In genomic region chr4:74447636-74448233, GRCh38 we compare ENCODE assay signal across 24 cellular contexts. TPM values are rescaled to one million over a fixed set of nuclear protein-coding genes. Genes with fewer than 3 reads are reported as not detected.
A peak's percentile ranks its signal among the peaks of the same experiment; 100 is the strongest.
DNase-seq lines count a peak whose midpoint lies in the region; ATAC-seq, FAIRE-seq and TF ChIP-seq lines count a peak whose summit lies in the region.
"Had no signal": no experiment of that assay in that cellular context is flagged by ENCODE, and none has a peak within 500 bp of the region (broad histone marks: within the 10 kb centered on the region; RNA-seq: fewer than 3 reads in every experiment).

No MANE protein-coding gene starts in this region.

- TF ChIP-seq RAD21 in K562 (CRISPR knock-in tag; conservative IDR thresholded peaks at IDR 0.05 in 1 of 2, IDR thresholded peaks at IDR 0.05 in 1 of 2): no peak

- POLR2A ChIA-PET in K562 (lab: Yijun Ruan, JAX): no interaction called here

- no peak for TF ChIP-seq POLR2A in K562 (conservative IDR thresholded peaks at IDR 0.05)

- H2AFZ ChIP-seq in K562 (ENCODE audit: low read depth, low read length) (peak overlapping the region; percentile 44), osteoblast (ENCODE audit: low read length) (no peak overlapping the region)

- H3K9ac ChIP-seq in K562 (ENCODE audit: insufficient read depth in 1 of 2, low read depth in 2 of 2, low read length in 2 of 2): peak overlapping the region in 1 of 2 experiments; percentile 28; a peak in 2 of 4 replicates
- H3K9ac ChIP-seq: BLaER1 treated with 17β-estradiol and CSF1 and Interleukin-3, amounts not matched to agents 10 nM and 100 nM had no signal

- H3K9me3 ChIP-seq in K562 (replicated peaks; ENCODE audit: control insufficient read depth, insufficient read depth, low read depth, low read length): no peaks in the 10 kb centered on the region
- H3K9me3 ChIP-seq in esophagus (ENCODE audit: control insufficient read depth in 2 of 2, insufficient read depth in 1 of 2, low read depth in 1 of 2, low read length in 1 of 2): no peaks in the 10 kb centered on the region
- H3K9me3 ChIP-seq in osteoblast (ENCODE audit: low read depth, low read length): no peaks in the 10 kb centered on the region
- H3K9me3 ChIP-seq in right cardiac atrium (ENCODE audit: control insufficient read depth, low read length): no peaks in the 10 kb centered on the region

- H3K27me3 ChIP-seq in K562 (ENCODE audit: control insufficient read depth in 2 of 2, insufficient read depth in 2 of 2, low read length in 2 of 2) (no peaks in the 10 kb centered on the region), esophagus (ENCODE audit: control insufficient read depth in 1 of 2, insufficient read depth in 2 of 2, low read length in 2 of 2) (no peaks in the 10 kb centered on the region), osteoblast (ENCODE audit: insufficient read depth, low read length) (no peaks in the 10 kb centered on the region), right cardiac atrium (ENCODE audit: control insufficient read depth, insufficient read depth) (no peaks in the 10 kb centered on the region)

- no peaks in the 10 kb centered on the region for H4K20me1 ChIP-seq in K562 (replicated peaks; ENCODE audit: control insufficient read depth, insufficient read depth, low read length)
- no peaks in the 10 kb centered on the region for H4K20me1 ChIP-seq in osteoblast (ENCODE audit: insufficient read depth, low read length)
- H4K20me1 ChIP-seq: BLaER1 treated with 17β-estradiol and CSF1 and Interleukin-3, amounts not matched to agents 10 nM and 100 nM had no signal

- 52% methylated on average over 5 of the region's 5 CpGs for WGBS in K562 (ENCODE audit: insufficient coverage, low coverage, missing lambda C conversion rate)
- WGBS in esophagus, 2 donors: 86 to 87% methylated on average over 5 of the region's 5 CpGs
- WGBS in right cardiac atrium: 87% methylated on average over 5 of the region's 5 CpGs

- DNase-seq in Caki2 (ENCODE audit: low read depth) (peak; percentile 26), K562 (ENCODE audit: extremely low read depth in 1 of 4, low spot score in 3 of 4) (no peak), osteoblast (ENCODE audit: insufficient read length, low spot score, missing footprints) (peak; percentile 51), NCI-H1436 (lab: John Stamatoyannopoulos, UW) (no peak), right cardiac atrium (no peak), kidney glomerular epithelial cell (lab: John Stamatoyannopoulos, UW) (no peak)
- DNase-seq: activated CD4-positive, alpha-beta T cell treated with anti-CD3 and anti-CD28 coated beads for 4 hours; activated effector memory CD4-positive, alpha-beta T cell treated with Interleukin-2 at 50 U/mL for 16 hours; activated T-cell treated with anti-CD3 and anti-CD28 coated beads for 4 hours; aorta; DND-41; dorsolateral prefrontal cortex; foreskin melanocyte; NCI-H1092; NCI-H187 treated with DMSO at 0.1 percent for 48 hours; NCI-H524; SHP77; stimulated activated CD8-positive, alpha-beta memory T cell treated with anti-CD3 and anti-CD28 coated beads, Interleukin-4, amount 100 ng/mL, for 48 hours; stimulated activated naive CD8-positive, alpha-beta T cell treated with anti-CD3 and anti-CD28 coated beads, Interleukin-15, amount 100 ng/mL, for 72 hours had no signal

- ATAC-seq in K562 (no peak; the same call in 2 of the 3 replicates), right cardiac atrium (no peak), HG03432 (IDR thresholded peaks at IDR 0.05; ENCODE audit: unreplicated experiment) (no peak)
- ATAC-seq: left lobe of liver; stimulated activated naive CD8-positive, alpha-beta T cell treated with anti-CD3 and anti-CD28 coated beads, Interleukin-15, amount 100 ng/mL, for 72 hours had no signal

- intact Hi-C loops in K562 (cut with micrococcal nuclease): loop anchor here (5.0 kb wide), 1 partner anchor 120 kb away; no protein-coding TSS in a partner anchor
- intact Hi-C loops in right cardiac atrium (cut with DNase I): no loop called here

- H3K4me1 ChIP-seq in K562 (replicated peaks in 1 of 2; ENCODE audit: control insufficient read depth in 2 of 2, insufficient read depth in 2 of 2, low read length in 2 of 2) (peaks cover 7 to 49% of the 10 kb centered on the region in 2 experiments; a peak in 3 of 5 replicates), esophagus (ENCODE audit: control insufficient read depth in 2 of 2, insufficient read depth in 2 of 2, low read length in 1 of 2) (peaks cover 0 to 2% of the 10 kb centered on the region in 2 donors), osteoblast (ENCODE audit: insufficient read depth, low read length) (peaks cover 28% of the 10 kb centered on the region), right cardiac atrium (ENCODE audit: control insufficient read depth, insufficient read depth, low read length) (no peaks in the 10 kb centered on the region)

- in situ Hi-C loops in Caki2 (cut with HindIII; ENCODE audit: low pct_unique_long_range_greater_than_20kb, low sequenced_read_pairs) (no loop called here), K562 (cut with MboI) (no loop called here)

- no peak for TF ChIP-seq EP300 in K562 (IDR thresholded peaks at IDR 0.05; ENCODE audit: low read length)

- H3K36me3 ChIP-seq in K562 (ENCODE audit: control insufficient read depth, insufficient read depth, low read length) (peaks cover 6% of the 10 kb centered on the region; the same call in 1 of the 3 replicates), esophagus (ENCODE audit: control insufficient read depth in 2 of 2, insufficient read depth in 2 of 2, low read length in 1 of 2) (no peaks in the 10 kb centered on the region), osteoblast (ENCODE audit: insufficient read depth, low read length) (no peaks in the 10 kb centered on the region)
- H3K36me3 ChIP-seq: BLaER1 treated with 17β-estradiol and CSF1 and Interleukin-3, amounts not matched to agents 10 nM and 100 nM had no signal

- H3K79me2 ChIP-seq in K562 (ENCODE audit: control insufficient read depth, insufficient read depth, low read length) (peaks cover 19% of the 10 kb centered on the region; the same call in 2 of the 3 replicates), osteoblast (ENCODE audit: insufficient read depth, low read length) (no peaks in the 10 kb centered on the region)

- H3K4me2 ChIP-seq in K562 (ENCODE audit: insufficient read depth, low read length): peak overlapping the region; percentile 72
- no peak overlapping the region for H3K4me2 ChIP-seq in osteoblast (ENCODE audit: insufficient read depth, low read length)
- H3K4me2 ChIP-seq: BLaER1 treated with 17β-estradiol and CSF1 and Interleukin-3, amounts not matched to agents 10 nM and 100 nM had no signal

- H3K4me3 ChIP-seq in K562 (peak overlapping the region; percentile 11; the same call in 1 of the 2 replicates), esophagus (ENCODE audit: low read depth in 1 of 2, low read length in 2 of 2) (peak overlapping the region; percentile 27 to 44), osteoblast (ENCODE audit: insufficient read depth, low read length) (no peak overlapping the region), right cardiac atrium (ENCODE audit: low read length) (no peak overlapping the region)
- H3K4me3 ChIP-seq: BLaER1 treated with 17β-estradiol and CSF1 and Interleukin-3, amounts not matched to agents 10 nM and 100 nM; dorsolateral prefrontal cortex had no signal

- peak overlapping the region; percentile 44; the same call in 2 of the 3 replicates for H3K27ac ChIP-seq in K562 (ENCODE audit: extremely low read depth, low read depth, low read length)
- no peak overlapping the region for H3K27ac ChIP-seq in esophagus (ENCODE audit: low read depth in 2 of 2, low read length in 1 of 2)
- no peak overlapping the region for H3K27ac ChIP-seq in osteoblast (ENCODE audit: low read depth, low read length)
- no peak overlapping the region for H3K27ac ChIP-seq in right cardiac atrium (ENCODE audit: low read length)
- H3K27ac ChIP-seq: BLaER1 treated with 17β-estradiol and CSF1 and Interleukin-3, amounts not matched to agents 10 nM and 100 nM; dorsolateral prefrontal cortex; HL-60 had no signal

- BruUV-seq in K562 (replicated peaks; lab: Mats Ljungman, UMichigan): no TSS peak

- FAIRE-seq in K562 (lab: Jason Lieb, UNC): peak; percentile 57

- TF ChIP-seq CTCF in K562 (IDR thresholded peaks at IDR 0.05 in 2 of 3, conservative IDR thresholded peaks at IDR 0.05 in 1 of 3; ENCODE audit: insufficient read depth in 2 of 3, low read depth in 1 of 3, low read length in 3 of 3) (no peak), osteoblast (IDR thresholded peaks at IDR 0.05; ENCODE audit: extremely low read depth, low read depth, low read length) (no peak)

- H3K9me1 ChIP-seq in K562 (ENCODE audit: control insufficient read depth, insufficient read depth, low read length): no peaks in the 10 kb centered on the region

- CTCF ChIA-PET in K562 (lab: Yijun Ruan, JAX; ENCODE audit: low intra/inter-chr PET ratio): no interaction called here

TF ChIP-seq in K562, 482 proteins besides CTCF, POLR2A, EP300 and RAD21 (continues in another document):
- TF ChIP-seq ZC3H4 (CRISPR knock-in tag; IDR thresholded peaks at IDR 0.05; ENCODE audit: borderline replicate concordance) (no peak), NR3C1 (CRISPR knock-in tag; IDR thresholded peaks at IDR 0.05) (no peak), THRAP3 (IDR thresholded peaks at IDR 0.05; ENCODE audit: borderline replicate concordance) (no peak), ZBED1 (IDR thresholded peaks at IDR 0.05) (no peak)

RNA-seq across cellular contexts. Expression of gene AREG, which starts 2.8 kb away (rescaled TPM):
- total RNA-seq in Caki2 (2014; rRNA removed; shearing (Covaris generic); ENCODE audit: low replicate concordance): 20.6 and 30.6 TPM in 2 replicates
- 10.7 and 18.3 TPM in 2 replicates for total RNA-seq in K562 (2011; cell fraction: chromatin; rRNA removed; ENCODE audit: low replicate concordance)
- 16.6 and 18.3 TPM in 2 replicates for total RNA-seq in K562 (2011; cell fraction: nucleolus; rRNA removed)
- total RNA-seq in K562 (2011; cell fraction: nucleoplasm; rRNA removed): 17.7 and 18.4 TPM in 2 replicates
- 4.5 and 5.8 TPM in 2 replicates for total RNA-seq in K562 (2014; rRNA removed)
- total RNA-seq in K562 (2014; rRNA removed; fragmentation: Illumina TruSeq; extraction: Trizol): 5.7 and 6.7 TPM in 2 replicates
- 2.8 and 3.5 TPM in 2 replicates for total RNA-seq in K562 (2015; rRNA removed; fragmentation: Illumina TruSeq; extraction: Trizol)
- total RNA-seq in K562 (2021): 5.4 and 5.6 TPM in 2 replicates
- polyA plus RNA-seq in K562 (2011; rRNA removed): 7.3 and 8.5 TPM in 2 replicates
- polyA plus RNA-seq in K562 (2011; cell fraction: cytosol; rRNA removed): 6.3 and 6.9 TPM in 2 replicates
- polyA plus RNA-seq in K562 (2011; cell fraction: nucleus; rRNA removed): 5.3 and 7.3 TPM in 2 replicates
- polyA plus RNA-seq in K562 (2012): 5.1 and 9.9 TPM in 2 replicates
- polyA plus RNA-seq in K562 (2014; fragmentation: Illumina TruSeq; extraction: Trizol): 6.5 and 7.7 TPM in 2 replicates
- 1 to 10 TPM; 1.4 to 2.4 TPM for polyA plus RNA-seq in K562 (2014; fragmentation: Nextera tagmentation; extraction: Ambion mirVana)
- polyA plus RNA-seq in K562 (2014; rRNA removed): 3.8 and 5.5 TPM in 2 replicates
- 3.9 and 7.5 TPM in 2 replicates for polyA minus RNA-seq in K562 (2011; rRNA and poly(A)+ RNA removed)
- polyA minus RNA-seq in K562 (2011; cell fraction: cytosol; rRNA and poly(A)+ RNA removed): 3.4 and 3.9 TPM in 2 replicates
- polyA minus RNA-seq in K562 (2011; cell fraction: nucleus; rRNA and poly(A)+ RNA removed): 6.2 and 10.2 TPM in 2 replicates
- polyA plus RNA-seq in esophagus: 10 to 100 TPM; 12.8 to 17.4 TPM
- total RNA-seq in osteoblast: under 0.01 and 0.36 TPM in 2 replicates
- total RNA-seq in right cardiac atrium: 1 to 10 TPM; 2.7 to 7.3 (median 3.7) TPM
- polyA plus RNA-seq in right cardiac atrium: 11.3 TPM

Comparison
In these comparisons a context has a peak if more than half of its experiments do, and no peak if none do; other contexts are left out.
1. DNase-seq: peak in Caki2 (single experiment) and osteoblast (single experiment); none in K562 (0 of 4), NCI-H1436 (single experiment), right cardiac atrium (0 of 3) and kidney glomerular epithelial cell (single experiment).
2. H3K4me3 ChIP-seq: peak in K562 (single experiment) and esophagus (2 of 2); none in osteoblast (single experiment) and right cardiac atrium (single experiment).